1 cellular context compared by ENCODE assay signal in the genomic region with DNA sequence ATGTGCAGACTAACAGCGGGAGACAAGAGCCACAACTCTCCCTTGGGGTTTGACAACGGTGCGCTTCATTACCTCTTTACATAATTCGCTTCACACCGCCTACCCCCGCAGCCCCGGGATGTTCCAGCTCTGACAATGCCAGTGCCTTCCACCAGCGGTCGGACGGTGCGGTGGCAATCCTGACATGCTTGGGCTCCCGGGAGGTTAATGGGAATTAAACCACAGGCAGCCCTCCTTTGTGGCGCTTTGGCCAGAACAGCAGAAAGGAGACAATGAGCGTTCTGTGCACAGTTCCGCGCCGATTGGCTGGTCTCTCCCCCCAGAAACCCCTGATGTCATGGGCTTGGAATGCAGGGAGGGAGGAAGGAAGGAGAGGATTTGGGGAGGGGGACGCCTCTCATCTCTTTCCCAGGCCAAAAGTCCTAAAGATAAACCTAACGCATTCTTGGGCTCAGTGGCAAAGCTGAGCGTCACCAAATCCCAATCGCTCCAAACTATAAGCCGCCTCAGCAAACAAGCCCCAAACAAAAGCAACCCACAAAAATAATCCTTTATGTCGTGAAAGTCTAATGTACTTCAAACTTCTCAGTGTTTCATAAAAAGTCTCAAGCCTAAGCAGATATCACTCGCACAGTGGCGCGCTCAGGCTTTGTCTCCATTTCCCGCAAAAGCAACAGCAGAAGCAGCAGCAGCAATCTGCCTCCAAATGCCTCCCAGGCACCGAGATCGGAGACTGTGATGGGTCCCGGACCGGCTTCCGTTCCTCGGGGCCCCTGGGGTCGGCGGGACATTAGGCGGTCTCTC.
TF ChIP-seq lines count a peak whose summit lies in the region.

No MANE protein-coding gene starts in this region.

TF ChIP-seq in HepG2, 621 proteins besides CTCF, POLR2A, EP300 and RAD21 (continued from another document and continues in another):
- TF ChIP-seq, protein P1, sequence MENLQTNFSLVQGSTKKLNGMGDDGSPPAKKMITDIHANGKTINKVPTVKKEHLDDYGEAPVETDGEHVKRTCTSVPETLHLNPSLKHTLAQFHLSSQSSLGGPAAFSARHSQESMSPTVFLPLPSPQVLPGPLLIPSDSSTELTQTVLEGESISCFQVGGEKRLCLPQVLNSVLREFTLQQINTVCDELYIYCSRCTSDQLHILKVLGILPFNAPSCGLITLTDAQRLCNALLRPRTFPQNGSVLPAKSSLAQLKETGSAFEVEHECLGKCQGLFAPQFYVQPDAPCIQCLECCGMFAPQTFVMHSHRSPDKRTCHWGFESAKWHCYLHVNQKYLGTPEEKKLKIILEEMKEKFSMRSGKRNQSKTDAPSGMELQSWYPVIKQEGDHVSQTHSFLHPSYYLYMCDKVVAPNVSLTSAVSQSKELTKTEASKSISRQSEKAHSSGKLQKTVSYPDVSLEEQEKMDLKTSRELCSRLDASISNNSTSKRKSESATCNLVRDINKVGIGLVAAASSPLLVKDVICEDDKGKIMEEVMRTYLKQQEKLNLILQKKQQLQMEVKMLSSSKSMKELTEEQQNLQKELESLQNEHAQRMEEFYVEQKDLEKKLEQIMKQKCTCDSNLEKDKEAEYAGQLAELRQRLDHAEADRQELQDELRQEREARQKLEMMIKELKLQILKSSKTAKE (CRISPR knock-in tag; IDR thresholded peaks at IDR 0.05; ENCODE audit: borderline replicate concordance): no peak
- TF ChIP-seq, protein P2, sequence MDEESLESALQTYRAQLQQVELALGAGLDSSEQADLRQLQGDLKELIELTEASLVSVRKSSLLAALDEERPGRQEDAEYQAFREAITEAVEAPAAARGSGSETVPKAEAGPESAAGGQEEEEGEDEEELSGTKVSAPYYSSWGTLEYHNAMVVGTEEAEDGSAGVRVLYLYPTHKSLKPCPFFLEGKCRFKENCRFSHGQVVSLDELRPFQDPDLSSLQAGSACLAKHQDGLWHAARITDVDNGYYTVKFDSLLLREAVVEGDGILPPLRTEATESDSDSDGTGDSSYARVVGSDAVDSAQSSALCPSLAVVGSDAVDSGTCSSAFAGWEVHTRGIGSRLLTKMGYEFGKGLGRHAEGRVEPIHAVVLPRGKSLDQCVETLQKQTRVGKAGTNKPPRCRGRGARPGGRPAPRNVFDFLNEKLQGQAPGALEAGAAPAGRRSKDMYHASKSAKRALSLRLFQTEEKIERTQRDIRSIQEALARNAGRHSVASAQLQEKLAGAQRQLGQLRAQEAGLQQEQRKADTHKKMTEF (CRISPR knock-in tag; IDR thresholded peaks at IDR 0.05): no peak
- TF ChIP-seq, protein P3, sequence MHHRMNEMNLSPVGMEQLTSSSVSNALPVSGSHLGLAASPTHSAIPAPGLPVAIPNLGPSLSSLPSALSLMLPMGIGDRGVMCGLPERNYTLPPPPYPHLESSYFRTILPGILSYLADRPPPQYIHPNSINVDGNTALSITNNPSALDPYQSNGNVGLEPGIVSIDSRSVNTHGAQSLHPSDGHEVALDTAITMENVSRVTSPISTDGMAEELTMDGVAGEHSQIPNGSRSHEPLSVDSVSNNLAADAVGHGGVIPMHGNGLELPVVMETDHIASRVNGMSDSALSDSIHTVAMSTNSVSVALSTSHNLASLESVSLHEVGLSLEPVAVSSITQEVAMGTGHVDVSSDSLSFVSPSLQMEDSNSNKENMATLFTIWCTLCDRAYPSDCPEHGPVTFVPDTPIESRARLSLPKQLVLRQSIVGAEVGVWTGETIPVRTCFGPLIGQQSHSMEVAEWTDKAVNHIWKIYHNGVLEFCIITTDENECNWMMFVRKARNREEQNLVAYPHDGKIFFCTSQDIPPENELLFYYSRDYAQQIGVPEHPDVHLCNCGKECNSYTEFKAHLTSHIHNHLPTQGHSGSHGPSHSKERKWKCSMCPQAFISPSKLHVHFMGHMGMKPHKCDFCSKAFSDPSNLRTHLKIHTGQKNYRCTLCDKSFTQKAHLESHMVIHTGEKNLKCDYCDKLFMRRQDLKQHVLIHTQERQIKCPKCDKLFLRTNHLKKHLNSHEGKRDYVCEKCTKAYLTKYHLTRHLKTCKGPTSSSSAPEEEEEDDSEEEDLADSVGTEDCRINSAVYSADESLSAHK (CRISPR knock-in tag; IDR thresholded peaks at IDR 0.05; ENCODE audit: borderline replicate concordance): no peak
- TF ChIP-seq POLR2G (IDR thresholded peaks at IDR 0.05; ENCODE audit: low read depth, low read length) (peak; percentile 67), MIXL1 (CRISPR knock-in tag; IDR thresholded peaks at IDR 0.05) (no peak), TSC22D2 (CRISPR knock-in tag; IDR thresholded peaks at IDR 0.05; ENCODE audit: borderline replicate concordance) (no peak), MXI1 (IDR thresholded peaks at IDR 0.05; ENCODE audit: borderline replicate concordance, low read depth, low read length) (peak; percentile 28; the same call in 1 of the 3 replicates), ZNF572 (CRISPR knock-in tag; IDR thresholded peaks at IDR 0.05) (no peak), JUNB (CRISPR knock-in tag; IDR thresholded peaks at IDR 0.05; ENCODE audit: borderline replicate concordance) (peak; percentile 75; the same call in 1 of the 2 replicates), ELF4 (CRISPR knock-in tag; IDR thresholded peaks at IDR 0.05; ENCODE audit: borderline replicate concordance) (no peak), MYC (CRISPR knock-in tag; IDR thresholded peaks at IDR 0.05; ENCODE audit: borderline replicate concordance) (no peak), ZNF160 (CRISPR knock-in tag; IDR thresholded peaks at IDR 0.05) (peak; percentile 30; the same call in 1 of the 2 replicates), JUN (CRISPR knock-in tag; IDR thresholded peaks at IDR 0.05) (peak; percentile 97), SMC3 (IDR thresholded peaks at IDR 0.05; ENCODE audit: low read length) (peak; percentile 4; the same call in 1 of the 2 replicates), ZNF24 (IDR thresholded peaks at IDR 0.05) (no peak), YY1 (IDR thresholded peaks at IDR 0.05; ENCODE audit: insufficient read depth, insufficient replicate concordance, low read depth, low read length) (no peak), GATA4 (IDR thresholded peaks at IDR 0.05; ENCODE audit: borderline replicate concordance, low read depth) (no peak; the same call in 1 of the 2 replicates), KLF16 (CRISPR knock-in tag; IDR thresholded peaks at IDR 0.05) (no peak), CREB1 (IDR thresholded peaks at IDR 0.05) (no peak), CREB1 (CRISPR knock-in tag; IDR thresholded peaks at IDR 0.05) (no peak), PAX8 (CRISPR knock-in tag; IDR thresholded peaks at IDR 0.05; ENCODE audit: borderline replicate concordance) (no peak), ZNF761 (CRISPR knock-in tag; conservative IDR thresholded peaks at IDR 0.05) (no peak; the same call in 1 of the 2 replicates)
- TF ChIP-seq, protein P4, sequence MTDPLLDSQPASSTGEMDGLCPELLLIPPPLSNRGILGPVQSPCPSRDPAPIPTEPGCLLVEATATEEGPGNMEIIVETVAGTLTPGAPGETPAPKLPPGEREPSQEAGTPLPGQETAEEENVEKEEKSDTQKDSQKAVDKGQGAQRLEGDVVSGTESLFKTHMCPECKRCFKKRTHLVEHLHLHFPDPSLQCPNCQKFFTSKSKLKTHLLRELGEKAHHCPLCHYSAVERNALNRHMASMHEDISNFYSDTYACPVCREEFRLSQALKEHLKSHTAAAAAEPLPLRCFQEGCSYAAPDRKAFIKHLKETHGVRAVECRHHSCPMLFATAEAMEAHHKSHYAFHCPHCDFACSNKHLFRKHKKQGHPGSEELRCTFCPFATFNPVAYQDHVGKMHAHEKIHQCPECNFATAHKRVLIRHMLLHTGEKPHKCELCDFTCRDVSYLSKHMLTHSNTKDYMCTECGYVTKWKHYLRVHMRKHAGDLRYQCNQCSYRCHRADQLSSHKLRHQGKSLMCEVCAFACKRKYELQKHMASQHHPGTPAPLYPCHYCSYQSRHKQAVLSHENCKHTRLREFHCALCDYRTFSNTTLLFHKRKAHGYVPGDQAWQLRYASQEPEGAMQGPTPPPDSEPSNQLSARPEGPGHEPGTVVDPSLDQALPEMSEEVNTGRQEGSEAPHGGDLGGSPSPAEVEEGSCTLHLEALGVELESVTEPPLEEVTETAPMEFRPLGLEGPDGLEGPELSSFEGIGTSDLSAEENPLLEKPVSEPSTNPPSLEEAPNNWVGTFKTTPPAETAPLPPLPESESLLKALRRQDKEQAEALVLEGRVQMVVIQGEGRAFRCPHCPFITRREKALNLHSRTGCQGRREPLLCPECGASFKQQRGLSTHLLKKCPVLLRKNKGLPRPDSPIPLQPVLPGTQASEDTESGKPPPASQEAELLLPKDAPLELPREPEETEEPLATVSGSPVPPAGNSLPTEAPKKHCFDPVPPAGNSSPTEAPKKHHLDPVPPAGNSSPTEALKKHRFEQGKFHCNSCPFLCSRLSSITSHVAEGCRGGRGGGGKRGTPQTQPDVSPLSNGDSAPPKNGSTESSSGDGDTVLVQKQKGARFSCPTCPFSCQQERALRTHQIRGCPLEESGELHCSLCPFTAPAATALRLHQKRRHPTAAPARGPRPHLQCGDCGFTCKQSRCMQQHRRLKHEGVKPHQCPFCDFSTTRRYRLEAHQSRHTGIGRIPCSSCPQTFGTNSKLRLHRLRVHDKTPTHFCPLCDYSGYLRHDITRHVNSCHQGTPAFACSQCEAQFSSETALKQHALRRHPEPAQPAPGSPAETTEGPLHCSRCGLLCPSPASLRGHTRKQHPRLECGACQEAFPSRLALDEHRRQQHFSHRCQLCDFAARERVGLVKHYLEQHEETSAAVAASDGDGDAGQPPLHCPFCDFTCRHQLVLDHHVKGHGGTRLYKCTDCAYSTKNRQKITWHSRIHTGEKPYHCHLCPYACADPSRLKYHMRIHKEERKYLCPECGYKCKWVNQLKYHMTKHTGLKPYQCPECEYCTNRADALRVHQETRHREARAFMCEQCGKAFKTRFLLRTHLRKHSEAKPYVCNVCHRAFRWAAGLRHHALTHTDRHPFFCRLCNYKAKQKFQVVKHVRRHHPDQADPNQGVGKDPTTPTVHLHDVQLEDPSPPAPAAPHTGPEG (CRISPR knock-in tag; IDR thresholded peaks at IDR 0.05): 0 out of 2 replicates have a peak, but pooled peaks have one; percentile 43
- TF ChIP-seq, protein P5, sequence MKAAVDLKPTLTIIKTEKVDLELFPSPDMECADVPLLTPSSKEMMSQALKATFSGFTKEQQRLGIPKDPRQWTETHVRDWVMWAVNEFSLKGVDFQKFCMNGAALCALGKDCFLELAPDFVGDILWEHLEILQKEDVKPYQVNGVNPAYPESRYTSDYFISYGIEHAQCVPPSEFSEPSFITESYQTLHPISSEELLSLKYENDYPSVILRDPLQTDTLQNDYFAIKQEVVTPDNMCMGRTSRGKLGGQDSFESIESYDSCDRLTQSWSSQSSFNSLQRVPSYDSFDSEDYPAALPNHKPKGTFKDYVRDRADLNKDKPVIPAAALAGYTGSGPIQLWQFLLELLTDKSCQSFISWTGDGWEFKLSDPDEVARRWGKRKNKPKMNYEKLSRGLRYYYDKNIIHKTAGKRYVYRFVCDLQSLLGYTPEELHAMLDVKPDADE (CRISPR knock-in tag; IDR thresholded peaks at IDR 0.05): 0 out of 2 replicates have a peak, but pooled peaks have one; percentile 53
- TF ChIP-seq, protein P6, sequence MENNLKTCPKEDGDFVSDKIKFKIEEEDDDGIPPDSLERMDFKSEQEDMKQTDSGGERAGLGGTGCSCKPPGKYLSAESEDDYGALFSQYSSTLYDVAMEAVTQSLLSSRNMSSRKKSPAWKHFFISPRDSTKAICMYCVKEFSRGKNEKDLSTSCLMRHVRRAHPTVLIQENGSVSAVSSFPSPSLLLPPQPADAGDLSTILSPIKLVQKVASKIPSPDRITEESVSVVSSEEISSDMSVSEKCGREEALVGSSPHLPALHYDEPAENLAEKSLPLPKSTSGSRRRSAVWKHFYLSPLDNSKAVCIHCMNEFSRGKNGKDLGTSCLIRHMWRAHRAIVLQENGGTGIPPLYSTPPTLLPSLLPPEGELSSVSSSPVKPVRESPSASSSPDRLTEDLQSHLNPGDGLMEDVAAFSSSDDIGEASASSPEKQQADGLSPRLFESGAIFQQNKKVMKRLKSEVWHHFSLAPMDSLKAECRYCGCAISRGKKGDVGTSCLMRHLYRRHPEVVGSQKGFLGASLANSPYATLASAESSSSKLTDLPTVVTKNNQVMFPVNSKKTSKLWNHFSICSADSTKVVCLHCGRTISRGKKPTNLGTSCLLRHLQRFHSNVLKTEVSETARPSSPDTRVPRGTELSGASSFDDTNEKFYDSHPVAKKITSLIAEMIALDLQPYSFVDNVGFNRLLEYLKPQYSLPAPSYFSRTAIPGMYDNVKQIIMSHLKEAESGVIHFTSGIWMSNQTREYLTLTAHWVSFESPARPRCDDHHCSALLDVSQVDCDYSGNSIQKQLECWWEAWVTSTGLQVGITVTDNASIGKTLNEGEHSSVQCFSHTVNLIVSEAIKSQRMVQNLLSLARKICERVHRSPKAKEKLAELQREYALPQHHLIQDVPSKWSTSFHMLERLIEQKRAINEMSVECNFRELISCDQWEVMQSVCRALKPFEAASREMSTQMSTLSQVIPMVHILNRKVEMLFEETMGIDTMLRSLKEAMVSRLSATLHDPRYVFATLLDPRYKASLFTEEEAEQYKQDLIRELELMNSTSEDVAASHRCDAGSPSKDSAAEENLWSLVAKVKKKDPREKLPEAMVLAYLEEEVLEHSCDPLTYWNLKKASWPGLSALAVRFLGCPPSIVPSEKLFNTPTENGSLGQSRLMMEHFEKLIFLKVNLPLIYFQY (CRISPR knock-in tag; IDR thresholded peaks at IDR 0.05; ENCODE audit: borderline replicate concordance): no peak
- TF ChIP-seq, protein P7, sequence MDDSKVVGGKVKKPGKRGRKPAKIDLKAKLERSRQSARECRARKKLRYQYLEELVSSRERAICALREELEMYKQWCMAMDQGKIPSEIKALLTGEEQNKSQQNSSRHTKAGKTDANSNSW (CRISPR knock-in tag; IDR thresholded peaks at IDR 0.05; ENCODE audit: borderline replicate concordance): no peak
- TF ChIP-seq, protein P8, sequence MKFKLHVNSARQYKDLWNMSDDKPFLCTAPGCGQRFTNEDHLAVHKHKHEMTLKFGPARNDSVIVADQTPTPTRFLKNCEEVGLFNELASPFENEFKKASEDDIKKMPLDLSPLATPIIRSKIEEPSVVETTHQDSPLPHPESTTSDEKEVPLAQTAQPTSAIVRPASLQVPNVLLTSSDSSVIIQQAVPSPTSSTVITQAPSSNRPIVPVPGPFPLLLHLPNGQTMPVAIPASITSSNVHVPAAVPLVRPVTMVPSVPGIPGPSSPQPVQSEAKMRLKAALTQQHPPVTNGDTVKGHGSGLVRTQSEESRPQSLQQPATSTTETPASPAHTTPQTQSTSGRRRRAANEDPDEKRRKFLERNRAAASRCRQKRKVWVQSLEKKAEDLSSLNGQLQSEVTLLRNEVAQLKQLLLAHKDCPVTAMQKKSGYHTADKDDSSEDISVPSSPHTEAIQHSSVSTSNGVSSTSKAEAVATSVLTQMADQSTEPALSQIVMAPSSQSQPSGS (CRISPR knock-in tag; IDR thresholded peaks at IDR 0.05): peak; percentile 98
- TF ChIP-seq, protein P9, sequence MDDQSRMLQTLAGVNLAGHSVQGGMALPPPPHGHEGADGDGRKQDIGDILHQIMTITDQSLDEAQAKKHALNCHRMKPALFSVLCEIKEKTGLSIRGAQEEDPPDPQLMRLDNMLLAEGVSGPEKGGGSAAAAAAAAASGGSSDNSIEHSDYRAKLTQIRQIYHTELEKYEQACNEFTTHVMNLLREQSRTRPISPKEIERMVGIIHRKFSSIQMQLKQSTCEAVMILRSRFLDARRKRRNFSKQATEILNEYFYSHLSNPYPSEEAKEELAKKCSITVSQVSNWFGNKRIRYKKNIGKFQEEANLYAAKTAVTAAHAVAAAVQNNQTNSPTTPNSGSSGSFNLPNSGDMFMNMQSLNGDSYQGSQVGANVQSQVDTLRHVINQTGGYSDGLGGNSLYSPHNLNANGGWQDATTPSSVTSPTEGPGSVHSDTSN (CRISPR knock-in tag; IDR thresholded peaks at IDR 0.05; ENCODE audit: borderline replicate concordance): 0 out of 2 replicates have a peak, but pooled peaks have one; percentile 31
